28 cellular contexts compared by ENCODE assay signal in the genomic region with DNA sequence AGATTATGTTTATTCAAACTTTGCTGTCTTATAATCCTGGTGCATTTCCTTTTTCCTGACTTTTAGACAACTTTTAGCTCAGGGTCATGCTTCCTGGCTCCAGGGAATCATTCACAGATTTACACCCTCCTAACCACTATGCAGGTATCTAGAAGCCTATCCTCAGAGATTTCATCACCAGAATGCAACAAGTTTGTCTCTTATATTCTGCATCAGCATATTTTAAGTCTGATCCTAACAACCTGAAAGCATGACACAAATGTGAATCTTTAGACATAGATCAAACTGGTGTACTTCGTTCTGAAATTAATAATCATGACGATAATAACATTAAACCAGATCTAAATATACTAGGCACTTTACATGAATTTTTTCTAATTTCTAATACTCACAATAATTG.
"Had no signal": no experiment of that assay in that cellular context is flagged by ENCODE, and none has a peak within 500 bp of the region (broad histone marks: within the 10 kb centered on the region; RNA-seq: fewer than 3 reads in every experiment).

No MANE protein-coding gene starts in this region.

- H3K27ac ChIP-seq: adrenal gland, body of pancreas, colonic mucosa, epithelial cell of prostate, esophagus squamous epithelium, gastroesophageal sphincter, heart right ventricle had no signal

- FAIRE-seq: endothelial cell of umbilical vein had no signal

- H3K9me3 ChIP-seq: adrenal gland, body of pancreas, colonic mucosa, esophagus squamous epithelium, gastroesophageal sphincter, heart right ventricle had no signal

- H3K4me1 ChIP-seq: adrenal gland, body of pancreas, colonic mucosa, esophagus squamous epithelium, gastroesophageal sphincter, heart right ventricle had no signal

- H3K27me3 ChIP-seq: body of pancreas, colonic mucosa, esophagus squamous epithelium, gastroesophageal sphincter, heart right ventricle had no signal

- DNase-seq: activated CD4-positive, alpha-beta memory T cell treated with anti-CD3 and anti-CD28 coated beads for 36 hours; activated CD4-positive, alpha-beta T cell treated with anti-CD3 and anti-CD28 coated beads for 36 hours; activated CD4-positive, alpha-beta T cell treated with anti-CD3 and anti-CD28 coated beads, Interleukin-2, amount 10 ng/mL, durations not matched to agents 24 days and 14 days; activated CD4-positive, CD25-positive, alpha-beta regulatory T cell; activated CD4-positive, CD25-positive, alpha-beta regulatory T cell treated with anti-CD3 and anti-CD28 coated beads, Interleukin-2, amount 50 U/mL, for 72 hours; activated CD8-positive, alpha-beta memory T cell treated with anti-CD3 and anti-CD28 coated beads, Interleukin-2, amount 10 ng/mL, durations not matched to agents 7 days and 5 days; activated CD8-positive, alpha-beta memory T cell treated with anti-CD3 and anti-CD28 coated beads, Interleukin-2, amount 50 U/mL, for 4 hours; activated CD8-positive, alpha-beta T cell treated with anti-CD3 and anti-CD28 coated beads, Interleukin-2, amount 10 ng/mL, durations not matched to agents 7 days and 5 days; activated effector memory CD4-positive, alpha-beta T cell treated with anti-CD3 and anti-CD28 coated beads, Interleukin-2, amount 50 U/mL, for 16 hours; activated naive CD4-positive, alpha-beta T cell treated with anti-CD3 and anti-CD28 coated beads for 36 hours; activated naive CD8-positive, alpha-beta T cell treated with anti-CD3 and anti-CD28 coated beads for 36 hours; activated naive CD8-positive, alpha-beta T cell treated with anti-CD3 and anti-CD28 coated beads, Interleukin-2, amount 50 U/mL, for 24 hours; activated T-cell treated with anti-CD3 and anti-CD28 coated beads, Interleukin-2, amount 50 U/mL, for 1 hour; activated T-cell treated with anti-CD3 and anti-CD28 coated beads, Interleukin-2, amount 50 U/mL, for 48 hours; adrenal gland; amygdala; aorta; body of pancreas; caudate nucleus; colonic mucosa; effector CD8-positive, alpha-beta T cell; esophagus squamous epithelium; foreskin melanocyte; heart right ventricle; T-helper 2 cell had no signal

- H3K4me3 ChIP-seq: adrenal gland, body of pancreas, colonic mucosa, esophagus squamous epithelium, gastroesophageal sphincter, heart right ventricle had no signal

- ATAC-seq: activated CD4-positive, alpha-beta T cell treated with anti-CD3 and anti-CD28 coated beads for 36 hours; activated CD8-positive, alpha-beta memory T cell treated with anti-CD3 and anti-CD28 coated beads, Interleukin-2, amount 10 ng/mL, durations not matched to agents 7 days and 5 days; activated CD8-positive, alpha-beta T cell treated with anti-CD3 and anti-CD28 coated beads, Interleukin-2, amount 10 ng/mL, durations not matched to agents 7 days and 5 days; activated naive CD8-positive, alpha-beta T cell treated with anti-CD3 and anti-CD28 coated beads, Interleukin-2, amount 50 U/mL, for 24 hours; body of pancreas; gastroesophageal sphincter; heart right ventricle had no signal

- H3K36me3 ChIP-seq: adrenal gland, colonic mucosa, esophagus squamous epithelium, gastroesophageal sphincter, heart right ventricle had no signal
